4 cellular contexts compared by ENCODE assay signal in genomic region chr11:27477831-27478230, GRCh38.
"Had no signal": no experiment of that assay in that cellular context is flagged by ENCODE, and none has a peak within 500 bp of the region (broad histone marks: within the 10 kb centered on the region; RNA-seq: fewer than 3 reads in every experiment).

No MANE protein-coding gene starts in this region.

- DNase-seq: H9, HCEC 1CT, IMR-90 had no signal

- H3K4me3 Mint-ChIP-seq: GM23338, H9 had no signal

- ATAC-seq: GM23338 had no signal

- H3K27ac Mint-ChIP-seq: GM23338 had no signal

- H3K9me3 Mint-ChIP-seq: H9 had no signal

- H3K4me3 ChIP-seq: GM23338 had no signal
